In the genomic region with DNA sequence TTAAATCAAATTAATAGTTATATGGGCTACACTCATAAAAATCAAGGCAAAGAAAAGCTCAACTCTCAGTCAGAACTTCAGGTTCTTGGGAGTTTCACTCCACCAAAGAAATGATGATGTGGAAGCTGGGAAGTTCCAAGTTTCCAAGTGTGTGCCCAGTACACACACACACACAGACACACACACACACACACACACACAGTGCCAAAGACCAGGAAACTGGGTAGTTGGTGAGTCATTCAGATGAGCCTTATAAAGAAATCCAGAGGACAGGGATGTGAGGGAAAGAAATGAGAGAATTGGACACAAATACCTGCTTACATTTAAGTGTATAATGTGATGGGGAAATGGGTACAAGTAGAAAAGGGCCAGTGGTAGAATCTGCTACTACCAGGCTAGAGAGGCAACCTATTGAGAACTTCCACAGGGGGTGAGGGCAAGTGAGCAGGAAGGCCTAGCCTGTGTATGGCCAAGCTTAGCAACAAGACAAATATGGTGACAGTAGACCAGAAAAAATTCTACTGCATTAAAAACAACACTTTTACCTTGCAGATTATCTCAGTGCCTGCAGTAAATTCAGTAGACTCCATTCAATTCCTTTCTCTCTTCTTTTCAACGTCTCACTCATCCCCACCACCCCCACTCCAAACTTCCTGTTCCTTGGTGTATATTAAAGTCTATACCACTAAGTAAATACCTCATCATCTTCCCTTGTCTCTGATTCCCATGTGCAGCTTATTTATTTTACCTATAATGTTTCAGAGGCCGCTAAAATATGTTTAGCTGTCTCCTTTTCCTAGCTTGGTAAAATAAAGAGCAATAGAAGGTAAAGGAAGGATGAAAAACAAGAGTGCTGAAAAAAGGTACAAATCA, we compare ENCODE assay signal across 15 cellular contexts.
DNase-seq lines count a peak whose midpoint lies in the region; ATAC-seq, FAIRE-seq and TF ChIP-seq lines count a peak whose summit lies in the region.
"Had no signal": no experiment of that assay in that cellular context is flagged by ENCODE, and none has a peak within 500 bp of the region (broad histone marks: within the 10 kb centered on the region; RNA-seq: fewer than 3 reads in every experiment).

No MANE protein-coding gene starts in this region.

- no peak for FAIRE-seq in bronchial epithelial cell (lab: Jason Lieb, UNC)

- no peak overlapping the region for H3K4me3 ChIP-seq in bronchial epithelial cell (ENCODE audit: low read depth, low read length)
- H3K4me3 ChIP-seq in left lung: no peak overlapping the region
- H3K4me3 ChIP-seq: coronary artery had no signal

- TF ChIP-seq CTCF in bronchial epithelial cell (IDR thresholded peaks at IDR 0.05; ENCODE audit: insufficient read depth, low read length, severe bottlenecking): no peak
- TF ChIP-seq CTCF in left lung (IDR thresholded peaks at IDR 0.05): no peak

- peaks cover 3 to 4% of the 10 kb centered on the region in 2 donors for H3K9me3 Mint-ChIP-seq in activated naive CD4-positive, alpha-beta T cell treated with anti-CD3 and anti-CD28 coated beads, Interleukin-2, amount 50 U/mL, for 72 hours
- H3K9me3 Mint-ChIP-seq: type B pancreatic cell had no signal

- ATAC-seq in left lung (peak; percentile 52), GM21723 (IDR thresholded peaks at IDR 0.05; ENCODE audit: unreplicated experiment) (no peak), HG03442 (IDR thresholded peaks at IDR 0.05; ENCODE audit: unreplicated experiment) (no peak)
- ATAC-seq in activated naive CD4-positive, alpha-beta T cell treated with anti-CD3 and anti-CD28 coated beads, Interleukin-2, amount 50 U/mL, for 72 hours: no peak

- intact Hi-C loops in left lung (cut with DNase I): no loop called here

- peaks cover under 1 to 4% of the 10 kb centered on the region in 2 donors for H3K4me1 ChIP-seq in left lung

- in situ Hi-C loops in ACHN (cut with HindIII; ENCODE audit: low pct_ligation_motif_present, low pct_unique_long_range_greater_than_20kb, low sequenced_read_pairs): loop anchor here (25.0 kb wide), 1 partner anchor 155 kb away; a partner anchor contains a TSS

- H3K9me3 ChIP-seq in KOPT-K1 (ENCODE audit: insufficient read depth, low read length, poor library complexity, severe bottlenecking): no peaks in the 10 kb centered on the region
- no peaks in the 10 kb centered on the region for H3K9me3 ChIP-seq in left lung

- peak overlapping the region; percentile 98 for H3K27ac ChIP-seq in KOPT-K1 (ENCODE audit: low read depth, low read length, poor library complexity, severe bottlenecking)
- no peak overlapping the region for H3K27ac ChIP-seq in left lung
- H3K27ac ChIP-seq: coronary artery, KMS-11 had no signal

- peaks cover 0 to 4% of the 10 kb centered on the region in 2 donors for H3K36me3 Mint-ChIP-seq in activated naive CD4-positive, alpha-beta T cell treated with anti-CD3 and anti-CD28 coated beads, Interleukin-2, amount 50 U/mL, for 72 hours
- H3K36me3 Mint-ChIP-seq: type B pancreatic cell had no signal

- H3K27me3 ChIP-seq in bronchial epithelial cell (ENCODE audit: control insufficient read depth, insufficient read depth, low read length) (no peaks in the 10 kb centered on the region), left lung (no peaks in the 10 kb centered on the region)

- DNase-seq in ACHN: peak; percentile 57
- peak; percentile 79 for DNase-seq in bronchial epithelial cell (ENCODE audit: low read depth)
- DNase-seq in left lung: no peak
- no peak for DNase-seq in stimulated activated CD4-positive, alpha-beta T cell treated with anti-CD3 and anti-CD28 coated beads, Interleukin-2, amount 100 ng/mL, for 24 hours
- DNase-seq in activated naive CD4-positive, alpha-beta T cell treated with anti-CD3 and anti-CD28 coated beads, Interleukin-2, amount 50 U/mL, for 72 hours (ENCODE audit: low spot score in 2 of 2): no peak
- DNase-seq: activated T-cell treated with anti-CD3 and anti-CD28 coated beads, Interleukin-2, amount 50 U/mL, for 48 hours; AML-193; NCI-H748 treated with DMSO at 0.1 percent for 48 hours; stimulated activated CD4-positive, alpha-beta T cell treated with anti-CD3 and anti-CD28 coated beads, Interleukin-2, amount 100 ng/mL, for 48 hours had no signal

- H3K27ac Mint-ChIP-seq in activated naive CD4-positive, alpha-beta T cell treated with anti-CD3 and anti-CD28 coated beads, Interleukin-2, amount 50 U/mL, for 72 hours: peak overlapping the region in 1 of 2 donors; percentile 32
- H3K27ac Mint-ChIP-seq: type B pancreatic cell had no signal

- H3K36me3 ChIP-seq in KOPT-K1 (ENCODE audit: insufficient read depth, low read length) (no peaks in the 10 kb centered on the region), bronchial epithelial cell (ENCODE audit: control insufficient read depth, insufficient read depth, low read length) (no peaks in the 10 kb centered on the region), left lung (no peaks in the 10 kb centered on the region)

Comparison
In these comparisons a context has a peak if more than half of its experiments do, and no peak if none do; other contexts are left out.
1. DNase-seq: peak in ACHN (single experiment) and bronchial epithelial cell (single experiment); none in left lung (0 of 2), stimulated activated CD4-positive, alpha-beta T cell treated with anti-CD3 and anti-CD28 coated beads, Interleukin-2, amount 100 ng/mL, for 24 hours (0 of 2) and activated naive CD4-positive, alpha-beta T cell treated with anti-CD3 and anti-CD28 coated beads, Interleukin-2, amount 50 U/mL, for 72 hours (0 of 2).